24 cellular contexts compared by ENCODE assay signal in genomic region chr12:12180136-12180535, GRCh38.
DNase-seq lines count a peak whose midpoint lies in the region; ATAC-seq and FAIRE-seq lines count a peak whose summit lies in the region.
"Had no signal": no experiment of that assay in that cellular context is flagged by ENCODE, and none has a peak within 500 bp of the region (broad histone marks: within the 10 kb centered on the region; RNA-seq: fewer than 3 reads in every experiment).

No MANE protein-coding gene starts in this region.

- no peak overlapping the region for H2BK15ac ChIP-seq in mesenchymal stem cell (ENCODE audit: low read depth, poor library complexity, severe bottlenecking)

- H3K27ac ChIP-seq in GM23248 (peak overlapping the region; percentile 34), mesenchymal stem cell (ENCODE audit: low read length, poor library complexity, severe bottlenecking) (no peak overlapping the region)

- no peak overlapping the region for H3K18ac ChIP-seq in mesenchymal stem cell (ENCODE audit: low read depth in 1 of 2, low read length in 2 of 2)

- no peaks in the 10 kb centered on the region for H3K4me1 Mint-ChIP-seq in activated CD8-positive, alpha-beta T cell treated with anti-CD3 and anti-CD28 coated beads, Interleukin-2, amount 10 ng/mL, durations not matched to agents 7 days and 5 days (ENCODE audit: low read depth)

- no peak overlapping the region for H3K27ac Mint-ChIP-seq in activated CD8-positive, alpha-beta T cell treated with anti-CD3 and anti-CD28 coated beads, Interleukin-2, amount 10 ng/mL, durations not matched to agents 7 days and 5 days
- H3K27ac Mint-ChIP-seq: HFFc6 had no signal

- no peak overlapping the region for H3K4me3 ChIP-seq in GM23248
- peak overlapping the region; percentile 31 for H3K4me3 ChIP-seq in adipocyte (ENCODE audit: low read length)
- H3K4me3 ChIP-seq in mesenchymal stem cell (ENCODE audit: insufficient read depth in 1 of 2, low read depth in 1 of 2, low read length in 2 of 2), result no peak overlapping the region
- H3K4me3 ChIP-seq: K562, MG63 had no signal

- no peak overlapping the region for H2BK5ac ChIP-seq in mesenchymal stem cell (ENCODE audit: low read depth, low read length, poor library complexity, severe bottlenecking)

- peaks cover 17% of the 10 kb centered on the region for H3K79me1 ChIP-seq in mesenchymal stem cell (replicated peaks; ENCODE audit: low read length, poor library complexity, severe bottlenecking)

- in situ Hi-C loops in GM23248 (cut with MboI), result no loop called here

- no peak overlapping the region for H3K4ac ChIP-seq in mesenchymal stem cell (ENCODE audit: low read depth in 1 of 2, low read length in 2 of 2)

- H4K20me1 ChIP-seq in GM23248 (ENCODE audit: insufficient read depth), result no peaks in the 10 kb centered on the region

- no peak overlapping the region for H3K14ac ChIP-seq in mesenchymal stem cell (ENCODE audit: low read length in 2 of 2)

- no peak for ATAC-seq in activated CD8-positive, alpha-beta T cell treated with anti-CD3 and anti-CD28 coated beads, Interleukin-2, amount 10 ng/mL, durations not matched to agents 7 days and 5 days
- ATAC-seq: K562, PC-3 had no signal

- 0 out of 2 replicates have a peak overlapping the region, but pooled peaks have one; percentile 8 for H2AFZ ChIP-seq in GM23248
- H2AFZ ChIP-seq in mesenchymal stem cell (ENCODE audit: low read depth, low read length), result no peak overlapping the region

- H3K79me2 ChIP-seq in GM23248 (ENCODE audit: insufficient read depth), result 0 out of 2 replicates have a peak, but pooled peaks cover 4% of the 10 kb centered on the region

- H3K9ac ChIP-seq in GM23248, result 0 out of 2 replicates have a peak overlapping the region, but pooled peaks have one; percentile 8
- peak overlapping the region; percentile 30 for H3K9ac ChIP-seq in adipocyte (ENCODE audit: low read length)
- H3K9ac ChIP-seq in mesenchymal stem cell (ENCODE audit: low read length), result peak overlapping the region; percentile 13
- H3K9ac ChIP-seq: SK-N-SH had no signal

- no peak for DNase-seq in GM23248
- no peak for DNase-seq in adipocyte (ENCODE audit: low read depth)
- no peak for DNase-seq in mesenchymal stem cell
- DNase-seq in urothelium cell line (ENCODE audit: low spot score), result no peak
- no peak for DNase-seq in epidermal melanocyte (ENCODE audit: insufficient read length, low spot score)
- no peak for DNase-seq in mesenteric fat pad (ENCODE audit: low spot score)
- DNase-seq in activated CD8-positive, alpha-beta T cell treated with anti-CD3 and anti-CD28 coated beads, Interleukin-2, amount 10 ng/mL, durations not matched to agents 7 days and 5 days, result no peak
- DNase-seq: BE2C, EL, GF-D8, H7, HFFc6, MG63, NCI-H1417, NCI-H1694 treated with DMSO at 0.1 percent for 48 hours, NCI-H2081 treated with DMSO at 0.1 percent for 48 hours, NCI-H2171 treated with DMSO at 0.1 percent for 48 hours, NCI-H446, NCI-H526, PC-3, SHP77, SK-N-SH had no signal

- H3K36me3 ChIP-seq in GM23248 (ENCODE audit: low read depth) (no peaks in the 10 kb centered on the region), adipocyte (ENCODE audit: control insufficient read depth, insufficient read depth, low read length, severe bottlenecking) (no peaks in the 10 kb centered on the region), mesenchymal stem cell (ENCODE audit: control insufficient read depth in 1 of 2, insufficient read depth in 2 of 2, low read depth in 1 of 2, low read length in 2 of 2) (peaks cover 0 to 4% of the 10 kb centered on the region in 2 experiments)

- H4K8ac ChIP-seq in mesenchymal stem cell (ENCODE audit: low read length), result no peak overlapping the region

- H2AK5ac ChIP-seq in mesenchymal stem cell (ENCODE audit: low read length, severe bottlenecking), result no peak overlapping the region

- CTCF ChIA-PET in activated CD8-positive, alpha-beta T cell treated with anti-CD3 and anti-CD28 coated beads, Interleukin-2, amount 10 ng/mL, durations not matched to agents 7 days and 5 days (lab: Charles Lee), result interaction anchor here (1.0 kb wide), 1 partner anchor 102 kb away, joined by 3 read pairs; no protein-coding TSS in a partner anchor

- no peaks in the 10 kb centered on the region for H3K9me3 Mint-ChIP-seq in activated CD8-positive, alpha-beta T cell treated with anti-CD3 and anti-CD28 coated beads, Interleukin-2, amount 10 ng/mL, durations not matched to agents 7 days and 5 days (ENCODE audit: insufficient read depth)
- H3K9me3 Mint-ChIP-seq: HFFc6 had no signal

- H3F3A ChIP-seq in GM23248 (ENCODE audit: insufficient read depth), result peaks cover 16% of the 10 kb centered on the region

- POLR2A ChIA-PET in activated CD8-positive, alpha-beta T cell treated with anti-CD3 and anti-CD28 coated beads, Interleukin-2, amount 10 ng/mL, durations not matched to agents 7 days and 5 days (lab: Charles Lee), result no interaction called here

- H3K4me3 Mint-ChIP-seq in activated CD8-positive, alpha-beta T cell treated with anti-CD3 and anti-CD28 coated beads, Interleukin-2, amount 10 ng/mL, durations not matched to agents 7 days and 5 days, result no peak overlapping the region
- H3K4me3 Mint-ChIP-seq: HFFc6 had no signal

- no peak overlapping the region for H4K91ac ChIP-seq in mesenchymal stem cell (ENCODE audit: low read length)

- no peak overlapping the region for H2BK120ac ChIP-seq in mesenchymal stem cell (ENCODE audit: low read depth, low read length)

- H2BK12ac ChIP-seq in mesenchymal stem cell (ENCODE audit: low read length in 2 of 2), result no peak overlapping the region

- H3K9me3 ChIP-seq in GM23248 (ENCODE audit: low read depth), result no peaks in the 10 kb centered on the region
- H3K9me3 ChIP-seq in adipocyte (ENCODE audit: control insufficient read depth, low read length), result no peaks in the 10 kb centered on the region
- no peaks in the 10 kb centered on the region for H3K9me3 ChIP-seq in mesenchymal stem cell (ENCODE audit: control insufficient read depth, low read length)
- H3K9me3 ChIP-seq: BE2C, MG63, SK-N-SH had no signal

- no peaks in the 10 kb centered on the region for H3K36me3 Mint-ChIP-seq in activated CD8-positive, alpha-beta T cell treated with anti-CD3 and anti-CD28 coated beads, Interleukin-2, amount 10 ng/mL, durations not matched to agents 7 days and 5 days (ENCODE audit: low read depth)

- FAIRE-seq in urothelium cell line (lab: Jason Lieb, UNC), result peak; percentile 13
- FAIRE-seq: A204.1, K562 had no signal

- no peaks in the 10 kb centered on the region for H3K27me3 ChIP-seq in GM23248 (replicated peaks; ENCODE audit: insufficient read depth)
- no peaks in the 10 kb centered on the region for H3K27me3 ChIP-seq in adipocyte (replicated peaks; ENCODE audit: control insufficient read depth, insufficient read depth, low read length)
- no peaks in the 10 kb centered on the region for H3K27me3 ChIP-seq in mesenchymal stem cell (ENCODE audit: control insufficient read depth in 1 of 2, insufficient read depth in 1 of 2, low read length in 2 of 2)
- H3K27me3 ChIP-seq: BE2C, MG63 had no signal

- H3K4me2 ChIP-seq in GM23248 (ENCODE audit: unreplicated experiment) (no peak overlapping the region), mesenchymal stem cell (ENCODE audit: low read length, poor library complexity, severe bottlenecking) (no peak overlapping the region)
- H3K4me2 ChIP-seq: SK-N-SH had no signal

- H3K27me3 Mint-ChIP-seq in activated CD8-positive, alpha-beta T cell treated with anti-CD3 and anti-CD28 coated beads, Interleukin-2, amount 10 ng/mL, durations not matched to agents 7 days and 5 days (ENCODE audit: low read depth), result peaks cover 61% of the 10 kb centered on the region

- no peaks in the 10 kb centered on the region for H3K9me2 ChIP-seq in GM23248 (ENCODE audit: insufficient read depth)
- H3K9me2 ChIP-seq: SK-N-SH had no signal

- no peak overlapping the region for H3K23ac ChIP-seq in mesenchymal stem cell (ENCODE audit: low read length in 2 of 2)

- H3K4me1 ChIP-seq in GM23248 (ENCODE audit: insufficient read depth), result peaks cover 42% of the 10 kb centered on the region
- peaks cover 35% of the 10 kb centered on the region for H3K4me1 ChIP-seq in adipocyte (ENCODE audit: control insufficient read depth, insufficient read depth, low read length)
- no peaks in the 10 kb centered on the region for H3K4me1 ChIP-seq in mesenchymal stem cell (ENCODE audit: control insufficient read depth, insufficient read depth, low read depth, low read length)

- 20 to 30% methylated on average over 1 of the region's 1 CpG for WGBS in GM23248 (ENCODE audit: low coverage in 1 of 2, low lambda C conversion rate in 2 of 2, missing lambda C conversion rate in 2 of 2), 2 experiments
- 0% methylated on average over 1 of the region's 1 CpG for WGBS in mesenchymal stem cell
